In genomic region chr17:42618442-42619150, GRCh38 we compare ENCODE assay signal across 1 cellular context.
TF ChIP-seq lines count a peak whose summit lies in the region.

No MANE protein-coding gene starts in this region.

TF ChIP-seq in HepG2, 621 proteins besides CTCF, POLR2A, EP300 and RAD21 (continued from another document):
- no peak for TF ChIP-seq ZNF766 (CRISPR knock-in tag; IDR thresholded peaks at IDR 0.05; ENCODE audit: borderline replicate concordance)
- no peak for TF ChIP-seq HMGA1 (CRISPR knock-in tag; conservative IDR thresholded peaks at IDR 0.05)
